In genomic region chr5:10563940-10564837, GRCh38 we compare ENCODE assay signal across 8 cellular contexts. TPM values are rescaled to one million over a fixed set of nuclear protein-coding genes. Genes with fewer than 3 reads are reported as not detected.
A peak's percentile ranks its signal among the peaks of the same experiment; 100 is the strongest.
DNase-seq lines count a peak whose midpoint lies in the region; ATAC-seq and TF ChIP-seq lines count a peak whose summit lies in the region.

ANKRD33B (plus strand) TSS chr5:10564070; CDS start chr5:10564468, 398 bp downstream.

- H3K36me3 ChIP-seq in muscle layer of colon (ENCODE audit: insufficient read depth, low read length): no peaks in the 10 kb centered on the region

- peak within 1 kb of the TSS; percentile 23 for H3K27ac ChIP-seq in muscle layer of colon (ENCODE audit: low read depth, low read length)

- no peaks in the 10 kb centered on the region for H3K9me3 Mint-ChIP-seq in activated CD4-positive, alpha-beta memory T cell treated with anti-CD3 and anti-CD28 coated beads, Interleukin-2, amount 10 ng/mL, durations not matched to agents 7 days and 5 days
- H3K9me3 Mint-ChIP-seq in effector memory CD8-positive, alpha-beta T cell: no peaks in the 10 kb centered on the region

- peaks cover 14 to 50% of the 10 kb centered on the region in 2 donors for H3K27me3 ChIP-seq in muscle layer of colon (ENCODE audit: control insufficient read depth in 1 of 2, insufficient read depth in 2 of 2, low read length in 2 of 2)

- H3K4me3 ChIP-seq in AG10803 (ENCODE audit: low read length): peak within 1 kb of the TSS; percentile 93
- H3K4me3 ChIP-seq in muscle layer of colon (ENCODE audit: low read depth in 1 of 2, low read length in 2 of 2): peak within 1 kb of the TSS; percentile 49 to 61

- peak within 1 kb of the TSS; percentile 49 for H3K27ac Mint-ChIP-seq in activated CD4-positive, alpha-beta memory T cell treated with anti-CD3 and anti-CD28 coated beads, Interleukin-2, amount 10 ng/mL, durations not matched to agents 7 days and 5 days
- peak within 1 kb of the TSS; percentile 33 to 54 for H3K27ac Mint-ChIP-seq in effector memory CD8-positive, alpha-beta T cell

- H3K4me3 Mint-ChIP-seq in activated CD4-positive, alpha-beta memory T cell treated with anti-CD3 and anti-CD28 coated beads, Interleukin-2, amount 10 ng/mL, durations not matched to agents 7 days and 5 days: peak within 1 kb of the TSS; percentile 88
- peak within 1 kb of the TSS; percentile 86 to 89 for H3K4me3 Mint-ChIP-seq in effector memory CD8-positive, alpha-beta T cell

- POLR2A ChIA-PET in activated CD4-positive, alpha-beta memory T cell treated with anti-CD3 and anti-CD28 coated beads, Interleukin-2, amount 10 ng/mL, durations not matched to agents 7 days and 5 days (lab: Charles Lee): interaction anchor here (0.6 to 1.4 kb wide), 9 partner anchors 11 to 211 kb away, joined by 3 to 7 read pairs (median 4); no protein-coding TSS in a partner anchor

- TF ChIP-seq CTCF in AG10803 (conservative IDR thresholded peaks at IDR 0.05; ENCODE audit: low read length): no peak

- H3K4me1 Mint-ChIP-seq in activated CD4-positive, alpha-beta memory T cell treated with anti-CD3 and anti-CD28 coated beads, Interleukin-2, amount 10 ng/mL, durations not matched to agents 7 days and 5 days: peaks cover 38% of the 10 kb centered on the region
- peaks cover 11 to 21% of the 10 kb centered on the region in 2 donors for H3K4me1 Mint-ChIP-seq in effector memory CD8-positive, alpha-beta T cell (ENCODE audit: low read depth in 2 of 2)

- CTCF ChIA-PET in activated CD4-positive, alpha-beta memory T cell treated with anti-CD3 and anti-CD28 coated beads, Interleukin-2, amount 10 ng/mL, durations not matched to agents 7 days and 5 days (lab: Charles Lee): no interaction called here

- no peaks in the 10 kb centered on the region for H3K4me1 ChIP-seq in muscle layer of colon (ENCODE audit: insufficient read depth, low read length)

- DNase-seq in AG10803 (ENCODE audit: low read depth) (peak; percentile 69), NCI-H748 treated with DMSO at 0.1 percent for 48 hours (lab: John Stamatoyannopoulos, UW) (peak; percentile 83)
- DNase-seq in activated CD4-positive, alpha-beta memory T cell treated with anti-CD3 and anti-CD28 coated beads, Interleukin-2, amount 10 ng/mL, durations not matched to agents 7 days and 5 days: peak; percentile 84
- peak; percentile 61 to 68 (median 67) for DNase-seq in effector memory CD8-positive, alpha-beta T cell
- DNase-seq in stimulated activated CD8-positive, alpha-beta memory T cell treated with anti-CD3 and anti-CD28 coated beads, Interleukin-7, amount 100 ng/mL, for 48 hours (ENCODE audit: extremely low read depth in 1 of 2, low read depth in 1 of 2): peak; percentile 64 to 67

- TF ChIP-seq POLR2A in GM19099 (IDR thresholded peaks at IDR 0.05; ENCODE audit: extremely low read depth, insufficient read length, low read depth): peak; percentile 95

- peak; percentile 56 for ATAC-seq in HG03280 (IDR thresholded peaks at IDR 0.05; ENCODE audit: unreplicated experiment)
- ATAC-seq in effector memory CD8-positive, alpha-beta T cell (replicated peaks): peak; percentile 80

- H3K27me3 Mint-ChIP-seq in activated CD4-positive, alpha-beta memory T cell treated with anti-CD3 and anti-CD28 coated beads, Interleukin-2, amount 10 ng/mL, durations not matched to agents 7 days and 5 days: peaks cover 28% of the 10 kb centered on the region
- no peaks in the 10 kb centered on the region for H3K27me3 Mint-ChIP-seq in effector memory CD8-positive, alpha-beta T cell

- no peak within 1 kb of the TSS for H3K9ac ChIP-seq in muscle layer of colon (ENCODE audit: low read length)

- H3K36me3 Mint-ChIP-seq in activated CD4-positive, alpha-beta memory T cell treated with anti-CD3 and anti-CD28 coated beads, Interleukin-2, amount 10 ng/mL, durations not matched to agents 7 days and 5 days (ENCODE audit: low read depth): no peaks in the 10 kb centered on the region
- no peaks in the 10 kb centered on the region for H3K36me3 Mint-ChIP-seq in effector memory CD8-positive, alpha-beta T cell (ENCODE audit: insufficient read depth)

- no peaks in the 10 kb centered on the region for H3K9me3 ChIP-seq in muscle layer of colon (ENCODE audit: low read length)

RNA-seq across cellular contexts. Expression of gene ANKRD33B, which starts in this region (rescaled TPM):
- 1 to 10 TPM; 9.5 to 9.9 TPM for total RNA-seq in activated CD4-positive, alpha-beta memory T cell treated with anti-CD3 and anti-CD28 coated beads, Interleukin-2, amount 10 ng/mL, durations not matched to agents 7 days and 5 days

Comparison
In these comparisons a context has a peak if more than half of its experiments do, and no peak if none do; other contexts are left out.
1. Peak in every context shown above with its lines: DNase-seq, ATAC-seq, H3K4me3 ChIP-seq and H3K27ac ChIP-seq.